ENCODE assay signal across 8 cellular contexts in the genomic region with DNA sequence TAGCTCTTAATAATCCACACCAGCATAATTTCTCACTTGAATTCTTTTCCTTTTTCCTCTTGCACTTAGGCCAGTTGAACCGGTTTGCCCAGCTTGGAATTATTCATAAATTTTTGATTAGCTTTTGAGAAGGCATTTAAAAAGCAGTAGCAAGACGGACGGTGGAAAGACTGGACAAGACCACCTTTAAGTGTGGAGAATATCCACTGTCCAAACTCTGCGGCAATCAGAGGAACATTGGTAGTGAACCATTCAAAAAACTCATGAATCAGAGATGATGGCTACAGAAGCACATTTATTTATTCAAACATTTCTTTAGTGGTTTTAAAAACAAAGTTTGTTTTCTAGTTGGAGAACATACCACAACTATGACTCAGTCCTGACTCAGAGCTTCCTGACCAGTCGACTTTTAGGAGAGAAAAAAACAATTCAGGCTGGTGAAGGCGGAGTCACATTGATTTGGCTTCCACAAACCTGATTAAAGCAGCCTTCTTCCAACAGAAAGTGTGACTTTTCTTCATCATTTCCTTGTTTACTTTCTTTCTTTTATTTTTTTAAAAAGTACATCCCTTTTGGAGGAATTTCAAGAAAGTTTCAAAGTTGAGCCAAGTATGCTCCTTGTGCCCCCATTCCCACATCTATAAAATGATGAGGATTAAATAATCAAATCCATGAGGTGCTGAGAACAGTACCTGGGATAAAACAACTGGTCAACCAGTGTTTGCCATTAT.
A peak's percentile ranks its signal among the peaks of the same experiment; 100 is the strongest.
DNase-seq lines count a peak whose midpoint lies in the region; ATAC-seq, FAIRE-seq and TF ChIP-seq lines count a peak whose summit lies in the region.

No MANE protein-coding gene starts in this region.

- H2AFZ ChIP-seq in endothelial cell of umbilical vein (ENCODE audit: low read depth, low read length): no peak overlapping the region

- H3K9me1 ChIP-seq in endothelial cell of umbilical vein (replicated peaks; ENCODE audit: control insufficient read depth, extremely low read depth, insufficient read depth, low read length): no peaks in the 10 kb centered on the region

- peak overlapping the region; percentile 65 for H3K9ac ChIP-seq in endothelial cell of umbilical vein (replicated peaks; ENCODE audit: extremely low read depth, insufficient read depth, low read length)

- POLR2A ChIA-PET in endothelial cell of umbilical vein (lab: Charles Lee): interaction anchor here (0.6 kb wide), 1 partner anchor 473 kb away, joined by 3 read pairs; a partner anchor contains a TSS

- TF ChIP-seq CTCF in endothelial cell of umbilical vein (IDR thresholded peaks at IDR 0.05; ENCODE audit: extremely low read depth in 1 of 2, insufficient read depth in 1 of 2, low read depth in 1 of 2, low read length in 2 of 2): no peak

- peaks cover 54% of the 10 kb centered on the region for H3K79me2 ChIP-seq in endothelial cell of umbilical vein (ENCODE audit: control insufficient read depth, insufficient read depth, low read length)

- CTCF ChIA-PET in endothelial cell of umbilical vein (lab: Charles Lee): interaction anchor here (1.2 to 1.4 kb wide), 3 partner anchors 11 to 91 kb away, joined by 3 to 11 read pairs (median 3); no protein-coding TSS in a partner anchor

- no peaks in the 10 kb centered on the region for H3K9me3 ChIP-seq in endothelial cell of umbilical vein (replicated peaks; ENCODE audit: control insufficient read depth, insufficient read depth, low read length)
- H3K9me3 ChIP-seq in muscle layer of duodenum (ENCODE audit: control insufficient read depth in 1 of 2, low read length in 2 of 2): no peaks in the 10 kb centered on the region

- H3K4me2 ChIP-seq in endothelial cell of umbilical vein (ENCODE audit: insufficient read depth, low read length): peak overlapping the region; percentile 86

- BruUV-seq in endothelial cell of umbilical vein (replicated peaks; lab: Mats Ljungman, UMichigan): no TSS peak

- no peak for TF ChIP-seq POLR2A in H54 (IDR thresholded peaks at IDR 0.05; ENCODE audit: low read depth, low read length)
- no peak for TF ChIP-seq POLR2A in endothelial cell of umbilical vein (IDR thresholded peaks at IDR 0.05; ENCODE audit: low read depth, low read length)

- H3K4me3 ChIP-seq in endothelial cell of umbilical vein (replicated peaks in 1 of 3; ENCODE audit: insufficient read depth in 1 of 3, low read depth in 1 of 3, low read length in 3 of 3) (peak overlapping the region in 1 of 3 experiments; percentile 29), muscle layer of duodenum (ENCODE audit: low read depth in 1 of 2, low read length in 2 of 2) (peak overlapping the region in 1 of 2 donors; percentile 11)

- intact Hi-C loops in endothelial cell of umbilical vein (cut with micrococcal nuclease): loop anchor here (1.0 to 5.0 kb wide), 6 partner anchors 18 to 276 kb away; no protein-coding TSS in a partner anchor

- dilution Hi-C loops in endothelial cell of umbilical vein (cut with MboI; ENCODE audit: extremely low pct_ligation_motif_present, low sequenced_read_pairs): no loop called here

- peaks cover 45% of the 10 kb centered on the region for H3K4me1 ChIP-seq in endothelial cell of umbilical vein (ENCODE audit: control insufficient read depth, extremely low read depth, insufficient read depth, low read length)
- peaks cover 5 to 9% of the 10 kb centered on the region in 2 donors for H3K4me1 ChIP-seq in muscle layer of duodenum (ENCODE audit: control insufficient read depth in 1 of 2, insufficient read depth in 2 of 2, low read length in 2 of 2)

- H3K36me3 ChIP-seq in endothelial cell of umbilical vein (ENCODE audit: control insufficient read depth in 2 of 2, extremely low read depth in 1 of 2, insufficient read depth in 2 of 2, low read length in 2 of 2): no peaks in the 10 kb centered on the region
- no peaks in the 10 kb centered on the region for H3K36me3 ChIP-seq in muscle layer of duodenum (ENCODE audit: control insufficient read depth in 1 of 2, insufficient read depth in 2 of 2, low read length in 2 of 2)

- DNase-seq in H54 (ENCODE audit: insufficient read length, low spot score) (peak; percentile 56), T1000 (lab: John Stamatoyannopoulos, UW) (peak; percentile 59), endothelial cell of umbilical vein (ENCODE audit: low read depth, low spot score) (peak; percentile 99), NCI-H1105 treated with DMSO at 0.1 percent for 48 hours (lab: John Stamatoyannopoulos, UW) (no peak)
- DNase-seq in effector CD8-positive, alpha-beta T cell (lab: John Stamatoyannopoulos, UW): no peak

- FAIRE-seq in A204.1 (lab: Jason Lieb, UNC) (peak; percentile 98), H54 (lab: Jason Lieb, UNC) (peak; percentile 43), endothelial cell of umbilical vein (lab: Jason Lieb, UNC) (peak; percentile 96)

- H3K27ac ChIP-seq in endothelial cell of umbilical vein (ENCODE audit: insufficient read depth, low read depth, low read length): peak overlapping the region; percentile 87
- H3K27ac ChIP-seq in muscle layer of duodenum (ENCODE audit: low read length): peak overlapping the region; percentile 77

- no peak for ATAC-seq in GM19324 (IDR thresholded peaks at IDR 0.05; ENCODE audit: low FRiP score, unreplicated experiment)

- H3K27me3 ChIP-seq in endothelial cell of umbilical vein (ENCODE audit: control insufficient read depth in 2 of 2, insufficient read depth in 2 of 2, low read length in 2 of 2) (no peaks in the 10 kb centered on the region), muscle layer of duodenum (ENCODE audit: low read depth, low read length) (no peaks in the 10 kb centered on the region)

- H4K20me1 ChIP-seq in endothelial cell of umbilical vein (replicated peaks; ENCODE audit: control insufficient read depth, extremely low read depth, insufficient read depth, low read length): no peaks in the 10 kb centered on the region

TF ChIP-seq in endothelial cell of umbilical vein, 7 proteins besides CTCF, POLR2A, EP300 and RAD21:
- TF ChIP-seq GATA2 (IDR thresholded peaks at IDR 0.05; ENCODE audit: insufficient read depth, insufficient read length, low read depth, low read length) (peak; percentile 28), JUN (IDR thresholded peaks at IDR 0.05; ENCODE audit: borderline replicate concordance, insufficient read depth, insufficient read length, low read depth) (peak; percentile 99), POLR2AphosphoS5 (IDR thresholded peaks at IDR 0.05; ENCODE audit: insufficient read depth, low read depth, low read length) (peak; percentile 65), EZH2 (IDR thresholded peaks at IDR 0.05; ENCODE audit: borderline replicate concordance, low read depth, low read length, severe bottlenecking) (no peak), MYC (IDR thresholded peaks at IDR 0.05; ENCODE audit: low read depth, low read length) (no peak), FOS (IDR thresholded peaks at IDR 0.05; ENCODE audit: borderline replicate concordance, insufficient read depth, low read length) (peak; percentile 98)

Comparison
In these comparisons a context has a peak if more than half of its experiments do, and no peak if none do; other contexts are left out.
1. DNase-seq: peak in H54 (single experiment), T1000 (single experiment) and endothelial cell of umbilical vein (single experiment); none in NCI-H1105 treated with DMSO at 0.1 percent for 48 hours (single experiment) and effector CD8-positive, alpha-beta T cell (single experiment).